ENCODE assay signal across 8 cellular contexts in the genomic region with DNA sequence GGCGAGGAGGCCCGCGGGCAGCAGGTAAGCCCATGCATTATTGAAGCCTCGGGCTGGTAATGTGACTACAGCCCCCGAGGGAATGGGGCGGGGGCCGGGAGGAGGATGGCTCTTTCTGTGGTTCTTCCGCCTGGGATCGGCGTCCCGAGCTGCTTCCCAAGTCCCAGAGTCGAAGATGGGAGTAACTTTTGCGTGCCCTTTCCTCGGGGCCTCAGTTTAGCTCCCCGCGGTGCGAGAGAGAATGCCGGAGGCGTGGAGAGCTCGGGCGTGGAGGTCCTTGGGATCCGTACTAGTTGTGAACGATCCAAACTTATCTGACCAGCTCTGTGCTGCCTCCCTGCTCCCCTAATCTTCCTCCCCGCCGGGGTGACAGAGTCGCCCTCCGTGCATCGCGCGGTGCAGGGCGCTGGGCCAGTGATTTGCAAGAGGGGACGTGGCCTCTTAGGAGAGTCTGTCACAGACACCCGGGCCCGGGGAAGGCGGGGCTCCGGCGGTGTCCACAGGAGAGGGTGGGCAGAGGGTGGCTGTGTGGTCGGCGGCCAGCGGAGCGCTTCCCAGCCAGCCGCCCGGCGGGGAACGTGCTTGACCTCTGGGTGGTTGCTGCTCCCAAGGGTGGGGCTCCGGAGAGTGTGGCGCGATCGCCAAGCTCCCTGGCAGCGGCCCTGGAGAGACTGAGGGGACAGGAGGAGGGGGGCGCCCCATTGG. TPM values are rescaled to one million over a fixed set of nuclear protein-coding genes. Genes with fewer than 3 reads are reported as not detected.
DNase-seq lines count a peak whose midpoint lies in the region; FAIRE-seq and TF ChIP-seq lines count a peak whose summit lies in the region.

No MANE protein-coding gene starts in this region.

- DNase-seq in AG09309 (ENCODE audit: low read depth) (no peak), GM19239 (ENCODE audit: insufficient read length, low spot score) (peak; percentile 29), HT1080 (ENCODE audit: low read depth) (peak; percentile 60), UCSD-AML1 (lab: John Stamatoyannopoulos, UW; ENCODE audit: unreplicated experiment) (peak; percentile 69), islet precursor cell (peak; percentile 87), NCI-H2081 treated with DMSO at 0.1 percent for 48 hours (lab: John Stamatoyannopoulos, UW) (no peak)
- DNase-seq in central memory CD4-positive, alpha-beta T cell, result peak; percentile 28

- peak; percentile 35 for FAIRE-seq in GM19239 (lab: Jason Lieb, UNC)

- TF ChIP-seq CTCF in AG09309 (IDR thresholded peaks at IDR 0.05; ENCODE audit: control insufficient read depth, insufficient read depth, low read depth, low read length, missing control alignments), result no peak

- H3K27ac ChIP-seq in skin epidermis, result peak overlapping the region; percentile 65 to 95 (median 90)

- H3K4me3 ChIP-seq in AG09309 (ENCODE audit: control insufficient read depth, low read depth, low read length) (peak overlapping the region; percentile 92), skin epidermis (peak overlapping the region; percentile 74 to 85 (median 81))

RNA-seq across cellular contexts. Expression of a gene that starts 0.8 kb away (rescaled TPM):
- total RNA-seq in HT1080 (2014; rRNA removed; shearing (Covaris generic)), result 26.0 and 34.3 TPM in 2 replicates
- polyA plus RNA-seq in HT1080 (2015; cell fraction: cytosol; rRNA removed), result 8.1 and 10.1 TPM in 2 replicates
- polyA plus RNA-seq in HT1080 (2015; cell fraction: nucleus; rRNA removed), result 74.9 and 82.3 TPM in 2 replicates

Comparison
In these comparisons a context has a peak if more than half of its experiments do, and no peak if none do; other contexts are left out.
1. DNase-seq: peak in GM19239 (single experiment), HT1080 (single experiment), UCSD-AML1 (single experiment), central memory CD4-positive, alpha-beta T cell (single experiment) and islet precursor cell (single experiment); none in AG09309 (single experiment) and NCI-H2081 treated with DMSO at 0.1 percent for 48 hours (single experiment).